ENCODE assay signal across 25 cellular contexts in the genomic region with DNA sequence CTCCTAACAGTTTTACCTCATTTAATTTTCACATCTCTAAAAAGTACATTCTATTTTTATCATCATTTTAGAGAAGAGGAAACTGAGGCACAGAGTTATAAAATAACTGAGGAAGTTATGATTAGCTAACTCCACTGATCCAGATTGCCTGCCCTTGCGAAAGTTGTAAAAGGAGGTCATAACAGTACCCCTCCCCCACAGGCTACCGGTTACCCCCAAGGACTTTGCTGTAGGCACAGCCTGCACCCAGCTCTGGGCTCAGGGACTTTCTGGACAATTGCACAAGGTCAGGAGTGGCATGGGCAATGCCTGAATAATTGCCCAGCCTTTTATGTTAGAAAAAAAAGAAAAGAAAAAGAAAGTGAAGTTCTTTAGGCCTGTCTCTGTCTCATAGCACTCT. TPM values are rescaled to one million over a fixed set of nuclear protein-coding genes. Genes with fewer than 3 reads are reported as not detected.
"Had no signal": no experiment of that assay in that cellular context is flagged by ENCODE, and none has a peak within 500 bp of the region (broad histone marks: within the 10 kb centered on the region; RNA-seq: fewer than 3 reads in every experiment).

No MANE protein-coding gene starts in this region.

- H3K36me3 ChIP-seq: breast epithelium had no signal

- H3K4me3 ChIP-seq: breast epithelium, coronary artery, PC-9, SK-N-MC had no signal

- ATAC-seq: activated CD8-positive, alpha-beta T cell treated with anti-CD3 and anti-CD28 coated beads, Interleukin-2, amount 10 ng/mL, durations not matched to agents 7 days and 5 days; WTC11 had no signal

- H3K9me3 ChIP-seq: breast epithelium had no signal

- H3K4me1 ChIP-seq: breast epithelium had no signal

- H3K27me3 ChIP-seq: breast epithelium had no signal

- H3K27ac ChIP-seq: breast epithelium, coronary artery, PC-9, SK-N-MC had no signal

- DNase-seq: activated CD4-positive, alpha-beta T cell treated with anti-CD3 and anti-CD28 coated beads for 48 hours; activated CD4-positive, alpha-beta T cell treated with anti-CD3 and anti-CD28 coated beads, Interleukin-2, amount 50 U/mL, for 4 hours; activated CD4-positive, CD25-positive, alpha-beta regulatory T cell treated with anti-CD3 and anti-CD28 coated beads, Interleukin-2, amount 50 U/mL, for 72 hours; activated CD8-positive, alpha-beta memory T cell treated with anti-CD3 and anti-CD28 coated beads, Interleukin-2, amount 50 U/mL, for 48 hours; activated naive CD4-positive, alpha-beta T cell treated with anti-CD3 and anti-CD28 coated beads, Interleukin-2, amount 50 U/mL, for 16 hours; activated naive CD8-positive, alpha-beta T cell treated with anti-CD3 and anti-CD28 coated beads, Interleukin-2, amount 10 ng/mL, durations not matched to agents 7 days and 5 days; activated T-cell treated with anti-CD3 and anti-CD28 coated beads, Interleukin-2, amount 50 U/mL, for 1 hour; aorta; caudate nucleus; MM.1S; NCI-H1092 treated with DMSO at 0.1 percent for 48 hours; NCI-H1417 treated with DMSO at 0.1 percent for 48 hours; NCI-H1694; NCI-H2029; NCI-H2107; NCI-H510A treated with DMSO at 0.1 percent for 48 hours; NK-92 treated with Interleukin-12 subunit alpha and Interleukin-12 subunit beta, amount 100 ng/mL, for 24 hours; PC-9; SHP77 treated with DMSO at 0.1 percent for 48 hours had no signal

RNA-seq across cellular contexts. Expression of a gene that starts 55.1 kb away (rescaled TPM):
- total RNA-seq: activated CD8-positive, alpha-beta T cell treated with anti-CD3 and anti-CD28 coated beads, Interleukin-2, amount 10 ng/mL, durations not matched to agents 7 days and 5 days; activated naive CD8-positive, alpha-beta T cell treated with anti-CD3 and anti-CD28 coated beads, Interleukin-2, amount 10 ng/mL, durations not matched to agents 7 days and 5 days; aorta; breast epithelium; chondrocyte; WTC11 had no signal
- polyA plus RNA-seq: aorta had no signal
